ENCODE assay signal across 8 cellular contexts in genomic region chr2:218291934-218292699, GRCh38. TPM values are rescaled to one million over a fixed set of nuclear protein-coding genes. Genes with fewer than 3 reads are reported as not detected.
DNase-seq lines count a peak whose midpoint lies in the region; ATAC-seq and TF ChIP-seq lines count a peak whose summit lies in the region.

Gene TMBIM1 (minus strand): TSS chr2:218292503. CDS start chr2:218282141, 10,362 bp downstream.

- H3K4me1 ChIP-seq in stomach: peaks cover 63 to 89% (median 79%) of the 10 kb centered on the region in 4 donors

- H3K27me3 ChIP-seq in stomach: no peaks in the 10 kb centered on the region

- peak within 1 kb of the TSS; percentile 87 for H3K4me3 Mint-ChIP-seq in activated T-helper 17 cell treated with anti-CD3 and anti-CD28 coated beads, Interleukin-2, amount 50 U/mL, for 72 hours
- peak within 1 kb of the TSS; percentile 61 for H3K4me3 Mint-ChIP-seq in nephron progenitor cell

- H3K4me3 ChIP-seq in stomach: peak within 1 kb of the TSS; percentile 64 to 95 (median 82)

- peak within 1 kb of the TSS; percentile 97 to 100 (median 99) for H3K27ac ChIP-seq in stomach

- intact Hi-C loops in stomach (cut with DNase I; ENCODE audit: low total_unique reads): no loop called here

- DNase-seq in A172 (ENCODE audit: low spot score) (peak; percentile 40), OCI-M1 (lab: John Stamatoyannopoulos, UW) (peak; percentile 88), fibroblast of peridontal ligament (ENCODE audit: extremely low read depth) (peak; percentile 58), nephron progenitor cell (peak; percentile 77), stomach (peak; percentile 88)

- WGBS in stomach, 5 donors: 0 to 1% (median 0%) methylated on average over 17 to 62 of the region's 62 CpGs

- TF ChIP-seq POLR2A in stomach (IDR thresholded peaks at IDR 0.05): peak in 1 of 4 donors; percentile 84

- no peaks in the 10 kb centered on the region for H3K9me3 ChIP-seq in stomach

- H3K36me3 Mint-ChIP-seq in activated T-helper 17 cell treated with anti-CD3 and anti-CD28 coated beads, Interleukin-2, amount 50 U/mL, for 72 hours (ENCODE audit: low read depth): peaks cover 10% of the 10 kb centered on the region
- no peaks in the 10 kb centered on the region for H3K36me3 Mint-ChIP-seq in nephron progenitor cell (ENCODE audit: low read depth)

- TF ChIP-seq EP300 in stomach (IDR thresholded peaks at IDR 0.05): no peak

- no peaks in the 10 kb centered on the region for H3K36me3 ChIP-seq in stomach

- H3K9me3 Mint-ChIP-seq in activated T-helper 17 cell treated with anti-CD3 and anti-CD28 coated beads, Interleukin-2, amount 50 U/mL, for 72 hours: no peaks in the 10 kb centered on the region
- no peaks in the 10 kb centered on the region for H3K9me3 Mint-ChIP-seq in nephron progenitor cell

- TF ChIP-seq CTCF in nephron progenitor cell (IDR thresholded peaks at IDR 0.05): peak; percentile 54
- TF ChIP-seq CTCF in stomach (IDR thresholded peaks at IDR 0.05): peak in 3 of 7 experiments; percentile 80 to 99 (median 93)

- peak; percentile 51 for ATAC-seq in GM18519 (IDR thresholded peaks at IDR 0.05; ENCODE audit: low FRiP score, unreplicated experiment)
- peak; percentile 72 for ATAC-seq in HG03039 (IDR thresholded peaks at IDR 0.05; ENCODE audit: unreplicated experiment)
- ATAC-seq in activated T-helper 17 cell treated with anti-CD3 and anti-CD28 coated beads, Interleukin-2, amount 50 U/mL, for 72 hours (replicated peaks): peak; percentile 89

- peak within 1 kb of the TSS; percentile 92 for H3K27ac Mint-ChIP-seq in activated T-helper 17 cell treated with anti-CD3 and anti-CD28 coated beads, Interleukin-2, amount 50 U/mL, for 72 hours
- H3K27ac Mint-ChIP-seq in nephron progenitor cell: no peak within 1 kb of the TSS

- H3K27me3 Mint-ChIP-seq in activated T-helper 17 cell treated with anti-CD3 and anti-CD28 coated beads, Interleukin-2, amount 50 U/mL, for 72 hours: no peaks in the 10 kb centered on the region
- peaks cover 15% of the 10 kb centered on the region for H3K27me3 Mint-ChIP-seq in nephron progenitor cell (ENCODE audit: low read depth, poor library complexity)

- H3K4me1 Mint-ChIP-seq in activated T-helper 17 cell treated with anti-CD3 and anti-CD28 coated beads, Interleukin-2, amount 50 U/mL, for 72 hours: peaks cover 25% of the 10 kb centered on the region
- H3K4me1 Mint-ChIP-seq in nephron progenitor cell: peaks cover 78% of the 10 kb centered on the region

RNA-seq across cellular contexts. Expression of gene TMBIM1, which starts in this region (rescaled TPM):
- 154 and 170 TPM in 2 replicates for total RNA-seq in A172 (2014; rRNA removed; shearing (Covaris generic))
- 10 to 100 TPM; 50.9 to 62.0 TPM for total RNA-seq in activated T-helper 17 cell treated with anti-CD3 and anti-CD28 coated beads, Interleukin-2, amount 50 U/mL, for 72 hours
- 100 to 1,000 TPM; 103 to 318 (median 223) TPM for total RNA-seq in stomach
- polyA plus RNA-seq in stomach: 100 to 1,000 TPM in 1 of 3 donors, 10 to 100 TPM in 2; 94.6 to 119 (median 97.9) TPM

Comparison
In these comparisons a context has a peak if more than half of its experiments do, and no peak if none do; other contexts are left out.
1. Peak in every context shown above with its lines: DNase-seq, ATAC-seq, H3K4me3 ChIP-seq and H3K27ac ChIP-seq.